In the genomic region with DNA sequence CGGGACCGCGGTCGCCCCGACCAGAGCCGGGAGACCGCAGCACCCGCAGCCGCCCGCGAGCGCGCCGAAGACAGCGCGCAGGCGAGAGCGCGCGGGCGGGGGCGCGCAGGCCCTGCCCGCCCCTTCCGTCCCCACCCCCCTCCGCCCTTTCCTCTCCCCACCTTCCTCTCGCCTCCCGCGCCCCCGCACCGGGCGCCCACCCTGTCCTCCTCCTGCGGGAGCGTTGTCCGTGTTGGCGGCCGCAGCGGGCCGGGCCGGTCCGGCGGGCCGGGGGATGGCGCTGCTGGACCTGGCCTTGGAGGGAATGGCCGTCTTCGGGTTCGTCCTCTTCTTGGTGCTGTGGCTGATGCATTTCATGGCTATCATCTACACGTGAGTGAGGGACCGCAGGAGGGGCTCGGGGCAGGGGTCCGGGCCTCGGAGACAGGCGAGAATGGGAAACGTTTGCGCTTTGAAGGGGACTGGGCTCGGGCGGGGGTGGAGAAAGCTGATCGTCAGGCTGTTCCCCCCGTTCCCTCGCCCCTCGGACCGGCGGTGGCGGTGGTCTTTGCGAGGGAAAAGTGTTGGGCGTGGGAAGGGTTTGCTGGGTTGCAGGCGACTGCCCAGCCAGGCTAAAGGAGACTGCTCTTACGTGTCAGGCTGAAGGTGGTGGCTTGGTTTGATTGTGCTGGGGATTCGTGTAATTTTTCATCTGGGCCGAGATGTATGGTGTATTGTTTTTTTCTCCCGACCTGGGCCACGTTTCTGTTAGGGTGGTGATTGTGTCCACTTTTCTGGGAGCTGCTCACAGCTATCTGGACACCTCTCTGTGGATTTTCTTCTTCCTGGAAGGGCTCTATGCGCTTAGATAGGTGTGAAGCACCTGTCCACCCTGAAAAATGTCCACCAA, we compare ENCODE assay signal across 8 cellular contexts. TPM values are rescaled to one million over a fixed set of nuclear protein-coding genes. Genes with fewer than 3 reads are reported as not detected.
DNase-seq lines count a peak whose midpoint lies in the region; ATAC-seq and TF ChIP-seq lines count a peak whose summit lies in the region.

No MANE protein-coding gene starts in this region.

- peaks cover 19 to 42% of the 10 kb centered on the region in 2 donors for H3K4me1 ChIP-seq in thoracic aorta (ENCODE audit: control insufficient read depth in 1 of 2, low read depth in 2 of 2)

- TF ChIP-seq POLR2A in NB4 (IDR thresholded peaks at IDR 0.05; ENCODE audit: extremely low read depth, insufficient read length) (no peak), erythroblast (IDR thresholded peaks at IDR 0.05; ENCODE audit: low read length) (no peak)

- no peak overlapping the region for H3K27ac Mint-ChIP-seq in activated CD8-positive, alpha-beta memory T cell treated with anti-CD3 and anti-CD28 coated beads, Interleukin-2, amount 10 ng/mL, durations not matched to agents 7 days and 5 days

- H3K4me3 ChIP-seq in NB4 (ENCODE audit: low read depth, low read length) (peak overlapping the region; percentile 86), thoracic aorta (peak overlapping the region; percentile 95)

- POLR2A ChIA-PET in HEK293T (lab: Yijun Ruan, JAX) = interaction anchor here (0.8 to 1.8 kb wide), 12 partner anchors 9 to 483 kb away, joined by 3 to 8 read pairs (median 4); partner anchors contain the start of gene HSDL2

- no peaks in the 10 kb centered on the region for H3K9me3 ChIP-seq in thoracic aorta

- no peaks in the 10 kb centered on the region for H3K27me3 ChIP-seq in thoracic aorta (replicated peaks; ENCODE audit: insufficient read depth)

- peak; percentile 48 for ATAC-seq in activated CD8-positive, alpha-beta memory T cell treated with anti-CD3 and anti-CD28 coated beads, Interleukin-2, amount 10 ng/mL, durations not matched to agents 7 days and 5 days
- peak; percentile 45 for ATAC-seq in thoracic aorta (ENCODE audit: insufficient number of reproducible peaks, low FRiP score, low read depth)

- peak; percentile 75 for DNase-seq in NK-92 treated with Interleukin-12 subunit alpha and Interleukin-12 subunit beta, amount 100 ng/mL, for 24 hours (lab: John Stamatoyannopoulos, UW)
- no peak for DNase-seq in NK-92 (lab: John Stamatoyannopoulos, UW; ENCODE audit: unreplicated experiment)
- peak; percentile 42 for DNase-seq in HEK293T (ENCODE audit: extremely low spot score)
- peak; percentile 55 for DNase-seq in NB4 (ENCODE audit: low read depth)
- peak; percentile 65 for DNase-seq in activated CD8-positive, alpha-beta memory T cell treated with anti-CD3 and anti-CD28 coated beads, Interleukin-2, amount 10 ng/mL, durations not matched to agents 7 days and 5 days
- DNase-seq in erythroblast (lab: John Stamatoyannopoulos, UW) = peak; percentile 63 to 89
- DNase-seq in myocyte (ENCODE audit: low read depth) = peak; percentile 65
- peak; percentile 7 for DNase-seq in thoracic aorta (ENCODE audit: low spot score)

- no peaks in the 10 kb centered on the region for H3K9me3 Mint-ChIP-seq in activated CD8-positive, alpha-beta memory T cell treated with anti-CD3 and anti-CD28 coated beads, Interleukin-2, amount 10 ng/mL, durations not matched to agents 7 days and 5 days (ENCODE audit: low read depth)

- H3K4me1 Mint-ChIP-seq in activated CD8-positive, alpha-beta memory T cell treated with anti-CD3 and anti-CD28 coated beads, Interleukin-2, amount 10 ng/mL, durations not matched to agents 7 days and 5 days = peaks cover 5% of the 10 kb centered on the region

- H3K36me3 ChIP-seq in thoracic aorta = no peaks in the 10 kb centered on the region

- TF ChIP-seq CTCF in NB4 (IDR thresholded peaks at IDR 0.05; ENCODE audit: low read depth, low read length) (no peak), thoracic aorta (IDR thresholded peaks at IDR 0.05) (no peak)

- H3K4me3 Mint-ChIP-seq in activated CD8-positive, alpha-beta memory T cell treated with anti-CD3 and anti-CD28 coated beads, Interleukin-2, amount 10 ng/mL, durations not matched to agents 7 days and 5 days = peak overlapping the region; percentile 82

- no peaks in the 10 kb centered on the region for H3K36me3 Mint-ChIP-seq in activated CD8-positive, alpha-beta memory T cell treated with anti-CD3 and anti-CD28 coated beads, Interleukin-2, amount 10 ng/mL, durations not matched to agents 7 days and 5 days

- H3K27me3 Mint-ChIP-seq in activated CD8-positive, alpha-beta memory T cell treated with anti-CD3 and anti-CD28 coated beads, Interleukin-2, amount 10 ng/mL, durations not matched to agents 7 days and 5 days = no peaks in the 10 kb centered on the region

- peak overlapping the region; percentile 83 to 92 for H3K27ac ChIP-seq in thoracic aorta

- CTCF ChIA-PET in HEK293T (lab: Yijun Ruan, JAX) = interaction anchor here (0.6 to 1.6 kb wide), 2 partner anchors 65 to 178 kb away, joined by 3 read pairs; no protein-coding TSS in a partner anchor
- CTCF ChIA-PET in activated CD8-positive, alpha-beta memory T cell treated with anti-CD3 and anti-CD28 coated beads, Interleukin-2, amount 10 ng/mL, durations not matched to agents 7 days and 5 days (lab: Charles Lee) = interaction anchor here (0.7 to 3.0 kb wide), 3 partner anchors 19 to 418 kb away, joined by 3 to 15 read pairs (median 14); no protein-coding TSS in a partner anchor

TF ChIP-seq in HEK293T, 16 proteins besides CTCF, POLR2A, EP300 and RAD21:
- peak; percentile 84 for TF ChIP-seq L3MBTL2 (conservative IDR thresholded peaks at IDR 0.05)
- TF ChIP-seq LEF1 (IDR thresholded peaks at IDR 0.05; ENCODE audit: borderline replicate concordance) = no peak

RNA-seq across cellular contexts. Expression of gene UGCG, which starts 0.6 kb away (rescaled TPM):
- 10 to 100 TPM; 14.4 to 21.6 TPM for total RNA-seq in activated CD8-positive, alpha-beta memory T cell treated with anti-CD3 and anti-CD28 coated beads, Interleukin-2, amount 10 ng/mL, durations not matched to agents 7 days and 5 days
- 89.8 and 124 TPM in 2 replicates for total RNA-seq in myocyte
- polyA plus RNA-seq in myocyte (2012) = 24.4 TPM
- total RNA-seq in thoracic aorta = 10 to 100 TPM; 17.9 to 87.8 TPM
